Comparison of ENCODE assay signal across 7 cellular contexts in genomic region chr4:11805837-11806236, GRCh38.
DNase-seq lines count a peak whose midpoint lies in the region; ATAC-seq, FAIRE-seq and TF ChIP-seq lines count a peak whose summit lies in the region.

No MANE protein-coding gene starts in this region.

- H3K4me3 ChIP-seq in body of pancreas: no peak overlapping the region
- no peak overlapping the region for H3K4me3 ChIP-seq in HepG2 (replicated peaks in 1 of 3; ENCODE audit: insufficient read depth in 1 of 3, low read depth in 2 of 3, low read length in 3 of 3)
- no peak overlapping the region for H3K4me3 ChIP-seq in CD8-positive, alpha-beta T cell (ENCODE audit: low read depth, low read length)

- in situ Hi-C loops in HepG2 (cut with HindIII; ENCODE audit: extremely low pct_ligation_motif_present, low pct_unique_long_range_greater_than_20kb): no loop called here

- H3K4me1 ChIP-seq in body of pancreas (no peaks in the 10 kb centered on the region), HepG2 (ENCODE audit: insufficient read depth, low read length) (no peaks in the 10 kb centered on the region)
- H3K4me1 ChIP-seq in CD8-positive, alpha-beta T cell (ENCODE audit: insufficient read depth, low read length): no peaks in the 10 kb centered on the region

- CTCF ChIA-PET in HepG2 (lab: Yijun Ruan, JAX; ENCODE audit: low intra/inter-chr PET ratio, low total read pairs): interaction anchor here (0.7 kb wide), 1 partner anchor 827 kb away, joined by 3 read pairs; no protein-coding TSS in a partner anchor
- CTCF ChIA-PET in CD8-positive, alpha-beta T cell (lab: Charles Lee): no interaction called here

- no peaks in the 10 kb centered on the region for H3K4me1 Mint-ChIP-seq in CD8-positive, alpha-beta T cell (ENCODE audit: low read depth)

- POLR2A ChIA-PET in HepG2 (lab: Yijun Ruan, JAX): no interaction called here
- POLR2A ChIA-PET in CD8-positive, alpha-beta T cell (lab: Charles Lee): no interaction called here

- DNase-seq in body of pancreas (no peak), HepG2 (ENCODE audit: low spot score) (no peak), NCI-H226 (no peak)
- no peak for DNase-seq in CD8-positive, alpha-beta T cell

- no peak for FAIRE-seq in HepG2 (lab: Jason Lieb, UNC)

- no peak overlapping the region for H3K4me2 ChIP-seq in HepG2 (ENCODE audit: low read depth, low read length)

- no peaks in the 10 kb centered on the region for H3K79me2 ChIP-seq in HepG2 (ENCODE audit: insufficient read depth, low read length)

- H3K27me3 ChIP-seq in body of pancreas (no peaks in the 10 kb centered on the region), HepG2 (ENCODE audit: control insufficient read depth in 1 of 2, insufficient read depth in 2 of 2, low read length in 2 of 2) (no peaks in the 10 kb centered on the region)
- H3K27me3 ChIP-seq in CD8-positive, alpha-beta T cell (ENCODE audit: insufficient read depth, low read length): no peaks in the 10 kb centered on the region

- no peak overlapping the region for H3K9ac ChIP-seq in HepG2 (ENCODE audit: insufficient read depth, low read depth, low read length)

- no peak overlapping the region for H3K4me3 Mint-ChIP-seq in CD8-positive, alpha-beta T cell

- no TSS peak for BruUV-seq in HepG2 (replicated peaks; lab: Mats Ljungman, UMichigan)

- H3K9me3 ChIP-seq in body of pancreas (no peaks in the 10 kb centered on the region), HepG2 (ENCODE audit: low read length) (peaks cover 13% of the 10 kb centered on the region; the same call in 1 of the 2 replicates)
- no peaks in the 10 kb centered on the region for H3K9me3 ChIP-seq in CD8-positive, alpha-beta T cell (ENCODE audit: low read length)

- no peak overlapping the region for H2AFZ ChIP-seq in HepG2 (ENCODE audit: low read length)

- H3K27me3 Mint-ChIP-seq in CD8-positive, alpha-beta T cell (ENCODE audit: low read depth): no peaks in the 10 kb centered on the region

- TF ChIP-seq POLR2A in body of pancreas (IDR thresholded peaks at IDR 0.05) (no peak), HepG2 (IDR thresholded peaks at IDR 0.05; ENCODE audit: insufficient read depth in 1 of 2, low read depth in 2 of 2, low read length in 2 of 2) (no peak)

- H3K27ac ChIP-seq in body of pancreas (no peak overlapping the region), HepG2 (ENCODE audit: extremely low read length, insufficient read depth, low read length) (no peak overlapping the region)
- no peak overlapping the region for H3K27ac ChIP-seq in CD8-positive, alpha-beta T cell (ENCODE audit: low read depth, low read length)

- no peak overlapping the region for H3K27ac Mint-ChIP-seq in CD8-positive, alpha-beta T cell

- peak; percentile 80 for TF ChIP-seq CTCF in LNCAP (IDR thresholded peaks at IDR 0.05)
- TF ChIP-seq CTCF in body of pancreas (IDR thresholded peaks at IDR 0.05): peak in 6 of 7 experiments; percentile 11 to 48 (median 35)
- peak; percentile 30; the same call in 1 of the 2 replicates for TF ChIP-seq CTCF in HepG2 (CRISPR knock-in tag; IDR thresholded peaks at IDR 0.05)
- no peak for TF ChIP-seq CTCF in CD8-positive, alpha-beta T cell (IDR thresholded peaks at IDR 0.05)

- intact Hi-C loops in body of pancreas (cut with DNase I) (no loop called here), HepG2 (cut with micrococcal nuclease; ENCODE audit: unreplicated experiment) (no loop called here)
- intact Hi-C loops in CD8-positive, alpha-beta T cell (cut with DNase I, micrococcal nuclease): no loop called here

- H3K36me3 ChIP-seq in body of pancreas (replicated peaks in 1 of 2; ENCODE audit: insufficient read depth in 1 of 2, low read depth in 2 of 2) (no peaks in the 10 kb centered on the region), HepG2 (replicated peaks in 1 of 2; ENCODE audit: control insufficient read depth in 1 of 2, insufficient read depth in 2 of 2, low read length in 2 of 2) (no peaks in the 10 kb centered on the region)
- H3K36me3 ChIP-seq in CD8-positive, alpha-beta T cell (ENCODE audit: insufficient read depth, low read length): no peaks in the 10 kb centered on the region

- H3K36me3 Mint-ChIP-seq in CD8-positive, alpha-beta T cell: no peaks in the 10 kb centered on the region

- no peak for TF ChIP-seq RAD21 in HepG2 (CRISPR knock-in tag; IDR thresholded peaks at IDR 0.05)

- H3K9me3 Mint-ChIP-seq in CD8-positive, alpha-beta T cell: no peaks in the 10 kb centered on the region

- TF ChIP-seq EP300 in HepG2 (IDR thresholded peaks at IDR 0.05; ENCODE audit: low read depth in 2 of 2, low read length in 2 of 2): no peak
- no peak for TF ChIP-seq EP300 in HepG2 (CRISPR knock-in tag; IDR thresholded peaks at IDR 0.05; ENCODE audit: borderline replicate concordance)

- WGBS in body of pancreas, 2 donors: 12 to 26% methylated on average over 1 of the region's 1 CpG
- WGBS in HepG2 (ENCODE audit: low lambda C conversion rate): 0% methylated on average over 1 of the region's 1 CpG

- H4K20me1 ChIP-seq in HepG2 (ENCODE audit: insufficient read depth, low read length): no peaks in the 10 kb centered on the region

- ATAC-seq in GM21515 (IDR thresholded peaks at IDR 0.05; ENCODE audit: unreplicated experiment) (peak; percentile 64), body of pancreas (peak; percentile 58), HepG2 (peak; percentile 73), HG03460 (IDR thresholded peaks at IDR 0.05; ENCODE audit: unreplicated experiment) (no peak)
- ATAC-seq in CD8-positive, alpha-beta T cell: no peak

TF ChIP-seq in HepG2, 621 proteins besides CTCF, POLR2A, EP300 and RAD21:
- TF ChIP-seq ZNF724P (CRISPR knock-in tag; IDR thresholded peaks at IDR 0.05; ENCODE audit: borderline replicate concordance) (no peak), STAG1 (CRISPR knock-in tag; IDR thresholded peaks at IDR 0.05) (peak; percentile 39), ZIK1 (CRISPR knock-in tag; IDR thresholded peaks at IDR 0.05; ENCODE audit: borderline replicate concordance, low read depth) (no peak), CBX2 (IDR thresholded peaks at IDR 0.05; ENCODE audit: low read depth, low read length) (no peak), CBX2 (CRISPR knock-in tag; IDR thresholded peaks at IDR 0.05; ENCODE audit: low read depth) (no peak)

Comparison
In these comparisons a context has a peak if more than half of its experiments do, and no peak if none do; other contexts are left out.
1. ATAC-seq: peak in GM21515 (single experiment), body of pancreas (single experiment) and HepG2 (single experiment); none in HG03460 (single experiment) and CD8-positive, alpha-beta T cell (single experiment).